ENCODE assay signal across 10 cellular contexts in the genomic region with DNA sequence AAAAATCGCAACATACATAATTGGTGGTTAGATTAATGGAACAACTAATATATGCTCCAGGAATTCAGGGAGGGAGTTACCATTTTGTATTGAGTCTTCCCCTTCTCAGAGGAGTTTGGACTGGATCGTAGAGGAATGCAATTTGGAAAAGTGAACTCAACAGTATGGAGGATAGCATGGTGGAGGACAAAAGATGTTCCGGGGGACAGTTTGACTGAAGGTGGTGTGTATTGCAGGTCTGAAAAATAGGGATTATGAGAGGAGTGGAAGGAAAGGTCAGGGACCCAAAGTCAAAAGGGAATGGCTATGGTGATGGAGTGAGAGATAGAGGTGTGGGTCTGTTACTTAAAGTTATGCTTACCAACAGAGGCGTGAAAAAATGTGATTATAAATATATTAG. TPM values are rescaled to one million over a fixed set of nuclear protein-coding genes. Genes with fewer than 3 reads are reported as not detected.
DNase-seq lines count a peak whose midpoint lies in the region; ATAC-seq, FAIRE-seq and TF ChIP-seq lines count a peak whose summit lies in the region.
"Had no signal": no experiment of that assay in that cellular context is flagged by ENCODE, and none has a peak within 500 bp of the region (broad histone marks: within the 10 kb centered on the region; RNA-seq: fewer than 3 reads in every experiment).

No MANE protein-coding gene starts in this region.

- DNase-seq in SK-N-SH (no peak), HTR-8/SVneo (ENCODE audit: insufficient read length, low spot score) (no peak)
- DNase-seq in activated T-helper 1 cell treated with anti-CD3 and anti-CD28 coated beads, Interleukin-12 subunit alpha, Interleukin-12 subunit beta, Interleukin-2, Interleukin-4 antibody, amounts not matched to agents 30 ng/mL and 10 ng/mL and 1 ng/mL, durations not matched to agents 14 hours and 24 hours and 36 hours (ENCODE audit: low spot score), result no peak
- DNase-seq: 8988T had no signal

- H2AFZ ChIP-seq in SK-N-SH (ENCODE audit: low read depth), result peak overlapping the region; percentile 92; the same call in 1 of the 2 replicates

- peak overlapping the region; percentile 4 for H3K27ac Mint-ChIP-seq in activated T-helper 1 cell treated with anti-CD3 and anti-CD28 coated beads, Interleukin-12 subunit alpha, Interleukin-12 subunit beta, Interleukin-2, Interleukin-4 antibody, amounts not matched to agents 30 ng/mL and 10 ng/mL and 1 ng/mL, durations not matched to agents 14 hours and 24 hours and 36 hours
- H3K27ac Mint-ChIP-seq in stimulated activated memory B cell treated with anti-CD40 and anti-IgM and Interleukin-4, amounts not matched to agents 10 μg/mL and 1 μg/mL and 100 μg/mL, for 72 hours, result peak overlapping the region; percentile 97

- H3K4me1 ChIP-seq in SK-N-SH (ENCODE audit: control insufficient read depth in 1 of 2, insufficient read depth in 2 of 2, low read depth in 1 of 2, low read length in 1 of 2) (peaks cover 0 to 9% of the 10 kb centered on the region in 2 experiments; a peak in 3 of 4 replicates), iPS-18a (ENCODE audit: control insufficient read depth, low read depth, low read length) (peaks cover 13% of the 10 kb centered on the region)

- H3F3A ChIP-seq in SK-N-SH (replicated peaks; ENCODE audit: insufficient read depth), result peaks cover 23% of the 10 kb centered on the region

- intact Hi-C loops in activated T-helper 1 cell treated with anti-CD3 and anti-CD28 coated beads, Interleukin-12 subunit alpha, Interleukin-12 subunit beta, Interleukin-2, Interleukin-4 antibody, amounts not matched to agents 30 ng/mL and 10 ng/mL and 1 ng/mL, durations not matched to agents 14 hours and 24 hours and 36 hours (cut with micrococcal nuclease), result loop anchor here (2.0 kb wide), 1 partner anchor 28 kb away; no protein-coding TSS in a partner anchor

- peak overlapping the region; percentile 72 for H3K9ac ChIP-seq in SK-N-SH
- peak overlapping the region; percentile 65 for H3K9ac ChIP-seq in iPS-18a (ENCODE audit: low read length)

- POLR2A ChIA-PET in SK-N-SH (lab: Yijun Ruan, JAX), result interaction anchor here (2.4 kb wide), 1 partner anchor 15 kb away, joined by 32 read pairs; the partner anchor contains the start of genes BRIX1 and RAD1

- H3K36me3 Mint-ChIP-seq in activated T-helper 1 cell treated with anti-CD3 and anti-CD28 coated beads, Interleukin-12 subunit alpha, Interleukin-12 subunit beta, Interleukin-2, Interleukin-4 antibody, amounts not matched to agents 30 ng/mL and 10 ng/mL and 1 ng/mL, durations not matched to agents 14 hours and 24 hours and 36 hours (ENCODE audit: low read depth), result peaks cover 32% of the 10 kb centered on the region
- peaks cover 19% of the 10 kb centered on the region for H3K36me3 Mint-ChIP-seq in stimulated activated memory B cell treated with anti-CD40 and anti-IgM and Interleukin-4, amounts not matched to agents 10 μg/mL and 1 μg/mL and 100 μg/mL, for 72 hours

- CTCF ChIA-PET in SK-N-SH (lab: Yijun Ruan, JAX), result interaction anchor here (0.6 kb wide), 1 partner anchor 28 kb away, joined by 3 read pairs; no protein-coding TSS in a partner anchor

- H3K4me3 ChIP-seq in SK-N-SH (ENCODE audit: low read depth in 2 of 2, low read length in 1 of 2) (peak overlapping the region; percentile 93 to 94; a peak in 3 of 4 replicates), iPS-18a (ENCODE audit: low read length) (peak overlapping the region; percentile 74)

- H3K9me3 ChIP-seq in SK-N-SH (no peaks in the 10 kb centered on the region), iPS-18a (ENCODE audit: control insufficient read depth, low read depth, low read length) (no peaks in the 10 kb centered on the region)
- H3K9me3 ChIP-seq: tibial nerve had no signal

- no peak for TF ChIP-seq RAD21 in SK-N-SH (IDR thresholded peaks at IDR 0.05; ENCODE audit: low read length)

- TF ChIP-seq EP300 in SK-N-SH (IDR thresholded peaks at IDR 0.05; ENCODE audit: borderline replicate concordance in 1 of 2, low read depth in 1 of 2, low read length in 1 of 2), result no peak

- H3K27me3 Mint-ChIP-seq in activated T-helper 1 cell treated with anti-CD3 and anti-CD28 coated beads, Interleukin-12 subunit alpha, Interleukin-12 subunit beta, Interleukin-2, Interleukin-4 antibody, amounts not matched to agents 30 ng/mL and 10 ng/mL and 1 ng/mL, durations not matched to agents 14 hours and 24 hours and 36 hours (ENCODE audit: insufficient read depth), result no peaks in the 10 kb centered on the region
- H3K27me3 Mint-ChIP-seq in stimulated activated memory B cell treated with anti-CD40 and anti-IgM and Interleukin-4, amounts not matched to agents 10 μg/mL and 1 μg/mL and 100 μg/mL, for 72 hours, result no peaks in the 10 kb centered on the region

- no peaks in the 10 kb centered on the region for H4K20me1 ChIP-seq in SK-N-SH (ENCODE audit: insufficient read depth)

- H3K4me2 ChIP-seq in SK-N-SH, result peak overlapping the region; percentile 68

- no peaks in the 10 kb centered on the region for H3K9me3 Mint-ChIP-seq in activated T-helper 1 cell treated with anti-CD3 and anti-CD28 coated beads, Interleukin-12 subunit alpha, Interleukin-12 subunit beta, Interleukin-2, Interleukin-4 antibody, amounts not matched to agents 30 ng/mL and 10 ng/mL and 1 ng/mL, durations not matched to agents 14 hours and 24 hours and 36 hours
- H3K9me3 Mint-ChIP-seq in stimulated activated memory B cell treated with anti-CD40 and anti-IgM and Interleukin-4, amounts not matched to agents 10 μg/mL and 1 μg/mL and 100 μg/mL, for 72 hours, result no peaks in the 10 kb centered on the region

- WGBS in SK-N-SH (ENCODE audit: low lambda C conversion rate), result 86% methylated on average over 4 of the region's 4 CpGs

- peaks cover 40% of the 10 kb centered on the region for H3K4me1 Mint-ChIP-seq in activated T-helper 1 cell treated with anti-CD3 and anti-CD28 coated beads, Interleukin-12 subunit alpha, Interleukin-12 subunit beta, Interleukin-2, Interleukin-4 antibody, amounts not matched to agents 30 ng/mL and 10 ng/mL and 1 ng/mL, durations not matched to agents 14 hours and 24 hours and 36 hours (ENCODE audit: low read depth)
- peaks cover 20% of the 10 kb centered on the region for H3K4me1 Mint-ChIP-seq in stimulated activated memory B cell treated with anti-CD40 and anti-IgM and Interleukin-4, amounts not matched to agents 10 μg/mL and 1 μg/mL and 100 μg/mL, for 72 hours

- ATAC-seq in SK-N-SH treated with all-trans-retinoic acid at 6 μM for 48 hours, result no peak
- ATAC-seq in stimulated activated memory B cell treated with anti-CD40 and anti-IgM and Interleukin-4, amounts not matched to agents 10 μg/mL and 1 μg/mL and 100 μg/mL, for 72 hours, result no peak
- no peak for ATAC-seq in GM21619 (IDR thresholded peaks at IDR 0.05; ENCODE audit: unreplicated experiment)
- ATAC-seq in HG03025 (IDR thresholded peaks at IDR 0.05; ENCODE audit: low FRiP score, unreplicated experiment), result no peak

- TF ChIP-seq CTCF in SK-N-SH (IDR thresholded peaks at IDR 0.05), result no peak

- H3K27ac ChIP-seq in SK-N-SH (ENCODE audit: low read depth in 2 of 2, low read length in 1 of 2) (peak overlapping the region; percentile 81 to 86; a peak in 3 of 4 replicates), iPS-18a (ENCODE audit: low read length) (no peak overlapping the region)

- H3K27me3 ChIP-seq in SK-N-SH (ENCODE audit: insufficient read depth) (no peaks in the 10 kb centered on the region), iPS-18a (ENCODE audit: control insufficient read depth, insufficient read depth, low read length) (no peaks in the 10 kb centered on the region)
- H3K27me3 ChIP-seq: tibial nerve had no signal

- H3K36me3 ChIP-seq in SK-N-SH (replicated peaks in 1 of 2; ENCODE audit: control insufficient read depth in 1 of 2, insufficient read depth in 2 of 2, low read length in 1 of 2) (peaks cover 16 to 24% of the 10 kb centered on the region in 2 experiments), iPS-18a (ENCODE audit: control insufficient read depth, low read depth, low read length) (peaks cover 13% of the 10 kb centered on the region)

- H3K9me2 ChIP-seq in SK-N-SH, result no peaks in the 10 kb centered on the region

- peaks cover 50% of the 10 kb centered on the region for H3K79me2 ChIP-seq in SK-N-SH (ENCODE audit: insufficient read depth)

- FAIRE-seq in HTR-8/SVneo (lab: Jason Lieb, UNC), result no peak

- peak overlapping the region; percentile 98 for H3K4me3 Mint-ChIP-seq in activated T-helper 1 cell treated with anti-CD3 and anti-CD28 coated beads, Interleukin-12 subunit alpha, Interleukin-12 subunit beta, Interleukin-2, Interleukin-4 antibody, amounts not matched to agents 30 ng/mL and 10 ng/mL and 1 ng/mL, durations not matched to agents 14 hours and 24 hours and 36 hours
- H3K4me3 Mint-ChIP-seq in stimulated activated memory B cell treated with anti-CD40 and anti-IgM and Interleukin-4, amounts not matched to agents 10 μg/mL and 1 μg/mL and 100 μg/mL, for 72 hours, result peak overlapping the region; percentile 100

TF ChIP-seq in SK-N-SH, 30 proteins besides CTCF, POLR2A, EP300 and RAD21 (continues in another document):
- TF ChIP-seq GABPA (IDR thresholded peaks at IDR 0.05; ENCODE audit: low read depth) (no peak), GATA2 (CRISPR knock-in tag; IDR thresholded peaks at IDR 0.05) (no peak), POLR2AphosphoS5 (IDR thresholded peaks at IDR 0.05; ENCODE audit: low read depth, low read length) (no peak)

TF ChIP-seq in SK-N-SH treated with all-trans-retinoic acid at 6 μM for 48 hours, 23 proteins besides CTCF, POLR2A, EP300 and RAD21 (continues in another document):
- TF ChIP-seq ESRRG (CRISPR knock-in tag; IDR thresholded peaks at IDR 0.05), result no peak
- no peak for TF ChIP-seq ZFP30 (CRISPR knock-in tag; IDR thresholded peaks at IDR 0.05)
- no peak for TF ChIP-seq ZC3H10 (CRISPR knock-in tag; IDR thresholded peaks at IDR 0.05)
- TF ChIP-seq OSR1 (CRISPR knock-in tag; IDR thresholded peaks at IDR 0.05), result no peak

RNA-seq across cellular contexts. Expression of gene DNAJC21, which starts 1.5 kb away (rescaled TPM):
- polyA plus RNA-seq in SK-N-SH (2012; rRNA removed), result 8.8 and 9.7 TPM in 2 replicates
- polyA plus RNA-seq in SK-N-SH (2012; cell fraction: cytosol; rRNA removed), result 14.3 and 25.5 TPM in 2 replicates
- 3.8 and 7.4 TPM in 2 replicates for polyA plus RNA-seq in SK-N-SH (2012; cell fraction: nucleus; rRNA removed)
- 64.0 and 67.8 TPM in 2 replicates for total RNA-seq in activated T-helper 1 cell treated with anti-CD3 and anti-CD28 coated beads, Interleukin-12 subunit alpha, Interleukin-12 subunit beta, Interleukin-2, Interleukin-4 antibody, amounts not matched to agents 30 ng/mL and 10 ng/mL and 1 ng/mL, durations not matched to agents 14 hours and 24 hours and 36 hours

RNA-seq across cellular contexts. Expression of gene BRIX1, which starts 15.4 kb away (rescaled TPM):
- 18.4 and 22.9 TPM in 2 replicates for polyA plus RNA-seq in SK-N-SH (2012; rRNA removed)
- polyA plus RNA-seq in SK-N-SH (2012; cell fraction: cytosol; rRNA removed), result 30.4 and 43.9 TPM in 2 replicates
- 4.8 and 13.1 TPM in 2 replicates for polyA plus RNA-seq in SK-N-SH (2012; cell fraction: nucleus; rRNA removed)
- 110 TPM in 2 replicates for total RNA-seq in activated T-helper 1 cell treated with anti-CD3 and anti-CD28 coated beads, Interleukin-12 subunit alpha, Interleukin-12 subunit beta, Interleukin-2, Interleukin-4 antibody, amounts not matched to agents 30 ng/mL and 10 ng/mL and 1 ng/mL, durations not matched to agents 14 hours and 24 hours and 36 hours

RNA-seq across cellular contexts. Expression of gene RAD1, which starts 15.6 kb away (rescaled TPM):
- polyA plus RNA-seq in SK-N-SH (2012; rRNA removed), result 18.2 and 21.2 TPM in 2 replicates
- 17.7 and 22.3 TPM in 2 replicates for polyA plus RNA-seq in SK-N-SH (2012; cell fraction: cytosol; rRNA removed)
- 13.7 and 19.5 TPM in 2 replicates for polyA plus RNA-seq in SK-N-SH (2012; cell fraction: nucleus; rRNA removed)
- 45.7 and 47.1 TPM in 2 replicates for total RNA-seq in activated T-helper 1 cell treated with anti-CD3 and anti-CD28 coated beads, Interleukin-12 subunit alpha, Interleukin-12 subunit beta, Interleukin-2, Interleukin-4 antibody, amounts not matched to agents 30 ng/mL and 10 ng/mL and 1 ng/mL, durations not matched to agents 14 hours and 24 hours and 36 hours
